8 cellular contexts compared by ENCODE assay signal in genomic region chr17:1683489-1683888, GRCh38. TPM values are rescaled to one million over a fixed set of nuclear protein-coding genes. Genes with fewer than 3 reads are reported as not detected.
DNase-seq lines count a peak whose midpoint lies in the region; ATAC-seq, FAIRE-seq and TF ChIP-seq lines count a peak whose summit lies in the region.

No MANE protein-coding gene starts in this region.

- intact Hi-C loops in PC-9 (cut with micrococcal nuclease; ENCODE audit: unreplicated experiment), result no loop called here

- H3K27ac ChIP-seq in PC-9, result no peak overlapping the region

- peak; percentile 32 for DNase-seq in GF-D8 (lab: John Stamatoyannopoulos, UW)
- DNase-seq in PC-9, result no peak
- no peak for DNase-seq in epithelial cell of esophagus (ENCODE audit: low read depth)
- DNase-seq in pons (ENCODE audit: low spot score), result peak; percentile 37
- DNase-seq in GM19239 (ENCODE audit: insufficient read length, low spot score), result no peak
- no peak for DNase-seq in NCI-H524 treated with DMSO at 0.1 percent for 48 hours (lab: John Stamatoyannopoulos, UW)

- BruUV-seq in PC-9 (replicated peaks; lab: Mats Ljungman, UMichigan), result TSS peak; percentile 37

- no peaks in the 10 kb centered on the region for H3K9me2 ChIP-seq in PC-9 (ENCODE audit: insufficient read depth)

- no peak overlapping the region for H2AFZ ChIP-seq in PC-9

- H4K20me1 ChIP-seq in PC-9 (ENCODE audit: insufficient read depth), result peaks cover 45% of the 10 kb centered on the region

- POLR2A ChIA-PET in PC-9 (lab: Charles Lee; ENCODE audit: unreplicated experiment), result interaction anchor here (0.5 to 1.5 kb wide), 3 partner anchors 16 to 132 kb away, joined by 3 to 12 read pairs (median 8); no protein-coding TSS in a partner anchor

- H3K4me1 ChIP-seq in PC-9 (replicated peaks; ENCODE audit: insufficient read depth), result peaks cover 29% of the 10 kb centered on the region

- H3K4me3 ChIP-seq in PC-9 (peak overlapping the region; percentile 77), epithelial cell of esophagus (ENCODE audit: low read length) (peak overlapping the region; percentile 81)

- ATAC-seq in HG03520 (IDR thresholded peaks at IDR 0.05; ENCODE audit: unreplicated experiment), result no peak
- ATAC-seq in HG02588 (IDR thresholded peaks at IDR 0.05; ENCODE audit: unreplicated experiment), result no peak

- H3F3A ChIP-seq in PC-9 (ENCODE audit: insufficient read depth, low read depth), result peaks cover 40% of the 10 kb centered on the region

- no peak for FAIRE-seq in GM19239 (lab: Jason Lieb, UNC)

- H3K36me3 ChIP-seq in PC-9 (ENCODE audit: low read depth), result peaks cover 50% of the 10 kb centered on the region

- H3K4me2 ChIP-seq in PC-9, result peak overlapping the region; percentile 82

- CTCF ChIA-PET in PC-9 (lab: Charles Lee), result interaction anchor here (0.7 to 1.9 kb wide), 4 partner anchors 26 to 141 kb away, joined by 3 to 8 read pairs (median 4); no protein-coding TSS in a partner anchor

- H3K79me2 ChIP-seq in PC-9 (ENCODE audit: low read depth), result peaks cover 49% of the 10 kb centered on the region

- no peaks in the 10 kb centered on the region for H3K9me3 ChIP-seq in PC-9 (ENCODE audit: insufficient read depth, low read depth)

- no peaks in the 10 kb centered on the region for H3K27me3 ChIP-seq in PC-9 (ENCODE audit: insufficient read depth, low read depth)

- TF ChIP-seq CTCF in PC-9 (conservative IDR thresholded peaks at IDR 0.05) (no peak), epithelial cell of esophagus (IDR thresholded peaks at IDR 0.05; ENCODE audit: insufficient read depth, low read depth, low read length, missing control alignments) (no peak)

RNA-seq across cellular contexts. Expression of gene PRPF8, which starts 1.2 kb away (rescaled TPM):
- 437 and 496 TPM in 2 replicates for total RNA-seq in PC-9 (2021)

RNA-seq across cellular contexts. Expression of gene TLCD2, which starts 26.7 kb away (rescaled TPM):
- total RNA-seq in PC-9 (2021), result 6.1 and 6.7 TPM in 2 replicates

RNA-seq across cellular contexts. Expression of gene RILP, which starts 33.8 kb away (rescaled TPM):
- 9.6 and 11.5 TPM in 2 replicates for total RNA-seq in PC-9 (2021)

RNA-seq across cellular contexts. Expression of gene SCARF1, which starts 38.0 kb away (rescaled TPM):
- 2.2 and 2.7 TPM in 2 replicates for total RNA-seq in PC-9 (2021)

RNA-seq across cellular contexts. Expression of gene WDR81, which starts 41.0 kb away (rescaled TPM):
- total RNA-seq in PC-9 (2021), result 20.2 and 20.5 TPM in 2 replicates

Comparison
In these comparisons a context has a peak if more than half of its experiments do, and no peak if none do; other contexts are left out.
1. DNase-seq: peak in GF-D8 (single experiment) and pons (single experiment); none in PC-9 (0 of 2), epithelial cell of esophagus (single experiment), GM19239 (single experiment) and NCI-H524 treated with DMSO at 0.1 percent for 48 hours (single experiment).